Comparison of ENCODE assay signal across 25 cellular contexts in the genomic region with DNA sequence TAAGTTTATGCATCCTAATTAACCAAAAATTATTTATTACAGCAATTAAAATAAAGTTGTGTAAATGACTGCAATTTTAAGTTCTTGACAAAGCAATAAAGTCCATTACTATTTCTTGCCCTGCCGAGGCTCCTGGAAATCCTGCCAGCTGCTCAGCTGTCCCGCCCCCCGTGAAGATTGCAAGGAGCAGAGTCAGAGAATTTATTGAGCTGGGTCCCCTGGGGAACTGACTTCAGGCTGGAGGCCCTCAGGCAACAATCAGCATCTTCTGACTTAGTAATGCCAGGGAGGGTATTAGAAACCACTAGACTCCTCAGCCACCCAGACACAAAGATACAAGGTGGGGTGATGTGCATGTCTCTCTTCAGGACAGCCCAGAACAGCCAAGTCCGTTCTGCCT.
"Had no signal": no experiment of that assay in that cellular context is flagged by ENCODE, and none has a peak within 500 bp of the region (broad histone marks: within the 10 kb centered on the region; RNA-seq: fewer than 3 reads in every experiment).

No MANE protein-coding gene starts in this region.

- H2AFZ ChIP-seq: hepatocyte had no signal

- H3K4me3 ChIP-seq: gastroesophageal sphincter, heart left ventricle, hepatocyte, left lung, mucosa of descending colon, pancreas, right atrium auricular region, stomach, thyroid gland had no signal

- H3K4me2 ChIP-seq: hepatocyte had no signal

- H3K9me3 ChIP-seq: heart left ventricle, left lung, mucosa of descending colon, neutrophil, pancreas, right atrium auricular region, thyroid gland had no signal

- H3K36me3 ChIP-seq: gastroesophageal sphincter, heart left ventricle, left lung, neutrophil, pancreas, right atrium auricular region, stomach, thyroid gland had no signal

- H3K27ac ChIP-seq: epithelial cell of prostate, foreskin keratinocyte, gastroesophageal sphincter, heart left ventricle, hepatocyte, left lung, neutrophil, pancreas, right atrium auricular region, stomach, thyroid gland had no signal

- DNase-seq: effector CD8-positive, alpha-beta T cell; endodermal cell; foreskin keratinocyte; heart left ventricle; left cardiac atrium; left lung; mesenchymal stem cell; mucosa of descending colon; naive B cell; pancreas; stimulated activated CD4-positive, alpha-beta T cell treated with anti-CD3 and anti-CD28 coated beads, Interleukin-2, amount 100 ng/mL, for 24 hours; stimulated activated CD4-positive, alpha-beta T cell treated with anti-CD3 and anti-CD28 coated beads, Interleukin-4, amount 100 ng/mL, for 24 hours; stimulated activated naive CD4-positive, alpha-beta T cell treated with Interleukin-2 at 50 U/mL for 16 hours; stomach; thyroid gland; trophoblast cell had no signal

- H3K27me3 ChIP-seq: hepatocyte, pancreas, right atrium auricular region, thyroid gland had no signal

- ATAC-seq: esophagus mucosa; foreskin keratinocyte; gastroesophageal sphincter; heart left ventricle; left cardiac atrium; left lung; mucosa of descending colon; natural killer cell treated with Interleukin-12 subunit alpha and Interleukin-12 subunit beta and Interleukin-15 and Interleukin-18, amount 100 ng/mL, for 72 hours; pancreas; sciatic nerve; stimulated activated effector memory CD8-positive, alpha-beta T cell treated with anti-CD3 and anti-CD28 coated beads, Interleukin-12 subunit alpha, Interleukin-12 subunit beta, amount 100 ng/mL, for 72 hours had no signal

- H3K4me1 ChIP-seq: foreskin keratinocyte, gastroesophageal sphincter, heart left ventricle, left lung, pancreas, right atrium auricular region, stomach, thyroid gland had no signal

- H3K79me2 ChIP-seq: hepatocyte had no signal
